Comparison of ENCODE assay signal across 1 cellular context in genomic region chr6:35342258-35343091, GRCh38.
TF ChIP-seq lines count a peak whose summit lies in the region.

Gene PPARD, plus strand, starts transcription at chr6:35342558. Its CDS starts 68,530 bp downstream, at chr6:35411088.

TF ChIP-seq in HEK293, 187 proteins besides CTCF, POLR2A, EP300 and RAD21 (continued from another document and continues in another):
- TF ChIP-seq ZNF843 (tag by site-specific recombination; IDR thresholded peaks at IDR 0.05) (no peak; the same call in 1 of the 2 replicates), ZNF549 (tag by site-specific recombination; IDR thresholded peaks at IDR 0.05) (no peak), HIC1 (tag by site-specific recombination; IDR thresholded peaks at IDR 0.05) (no peak), ZNF704 (tag by site-specific recombination; IDR thresholded peaks at IDR 0.05) (no peak), ZNF645 (tag by site-specific recombination; IDR thresholded peaks at IDR 0.05) (no peak), GLIS2 (tag by site-specific recombination; IDR thresholded peaks at IDR 0.05) (no peak; the same call in 1 of the 2 replicates), ZNF426 (tag by site-specific recombination; IDR thresholded peaks at IDR 0.05) (no peak), ZNF175 (tag by site-specific recombination; IDR thresholded peaks at IDR 0.05) (no peak), KLF8 (tag by site-specific recombination; IDR thresholded peaks at IDR 0.05) (peak; percentile 96), IKZF3 (tag by site-specific recombination; IDR thresholded peaks at IDR 0.05) (peak; percentile 92), ZBTB44 (tag by site-specific recombination; IDR thresholded peaks at IDR 0.05) (0 out of 2 replicates have a peak, but pooled peaks have one; percentile 34), ZNF24 (tag by site-specific recombination; IDR thresholded peaks at IDR 0.05) (no peak), ZNF148 (tag by site-specific recombination; IDR thresholded peaks at IDR 0.05; ENCODE audit: borderline replicate concordance) (no peak), GLI4 (tag by site-specific recombination; IDR thresholded peaks at IDR 0.05) (no peak), ZFP37 (tag by site-specific recombination; IDR thresholded peaks at IDR 0.05) (no peak), ZNF140 (tag by site-specific recombination; IDR thresholded peaks at IDR 0.05) (no peak), ZNF10 (tag by site-specific recombination; IDR thresholded peaks at IDR 0.05) (no peak), ZBTB7A (tag by site-specific recombination; IDR thresholded peaks at IDR 0.05; ENCODE audit: low read depth) (peak; percentile 47; the same call in 1 of the 2 replicates), RBAK (tag by site-specific recombination; IDR thresholded peaks at IDR 0.05) (no peak), PRDM10 (tag by site-specific recombination; IDR thresholded peaks at IDR 0.05) (no peak), ZNF362 (tag by site-specific recombination; IDR thresholded peaks at IDR 0.05) (no peak), ZBTB1 (tag by site-specific recombination; IDR thresholded peaks at IDR 0.05) (no peak), ZNF138 (tag by site-specific recombination; IDR thresholded peaks at IDR 0.05; ENCODE audit: borderline replicate concordance) (no peak), ZNF404 (tag by site-specific recombination; IDR thresholded peaks at IDR 0.05) (no peak), SP7 (tag by site-specific recombination; IDR thresholded peaks at IDR 0.05) (peak; percentile 71; the same call in 1 of the 2 replicates), ZNF280D (tag by site-specific recombination; IDR thresholded peaks at IDR 0.05) (no peak), ZNF366 (tag by site-specific recombination; conservative IDR thresholded peaks at IDR 0.05) (no peak), ZNF341 (tag by site-specific recombination; IDR thresholded peaks at IDR 0.05; ENCODE audit: low read depth) (peak; percentile 91), ZNF391 (tag by site-specific recombination; IDR thresholded peaks at IDR 0.05; ENCODE audit: borderline replicate concordance, low read depth) (no peak; the same call in 1 of the 2 replicates), ZNF23 (tag by site-specific recombination; IDR thresholded peaks at IDR 0.05; ENCODE audit: borderline replicate concordance) (no peak), MEIS1 (CRISPR knock-in tag; IDR thresholded peaks at IDR 0.05; ENCODE audit: borderline replicate concordance) (no peak), ZNF416 (tag by site-specific recombination; IDR thresholded peaks at IDR 0.05) (no peak), BCL6B (tag by site-specific recombination; IDR thresholded peaks at IDR 0.05) (no peak), ZBTB49 (tag by site-specific recombination; IDR thresholded peaks at IDR 0.05; ENCODE audit: low read depth) (no peak), ZSCAN18 (tag by site-specific recombination; IDR thresholded peaks at IDR 0.05) (no peak)
